ENCODE assay signal across 11 cellular contexts in the genomic region with DNA sequence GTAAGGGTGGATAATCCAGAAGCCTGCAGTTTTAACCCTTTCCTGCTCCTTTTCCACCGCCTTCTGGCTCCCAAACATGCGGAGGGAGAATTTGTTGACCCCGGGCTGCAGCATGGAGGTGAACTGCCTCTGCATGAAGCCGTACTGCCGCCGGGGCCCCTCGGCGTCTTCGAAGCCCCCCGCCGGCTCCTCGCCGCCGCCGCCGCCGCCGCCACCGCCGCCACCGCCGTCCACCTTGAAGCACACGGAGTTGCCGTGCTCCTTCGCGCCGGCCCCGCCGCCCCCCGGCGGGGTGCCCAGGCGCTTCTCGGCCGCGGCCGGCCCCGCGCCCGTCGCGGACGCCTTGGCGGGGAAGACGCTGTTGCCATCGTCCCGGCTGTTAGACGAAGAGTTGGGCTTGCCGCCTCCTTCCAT. TPM values are rescaled to one million over a fixed set of nuclear protein-coding genes. Genes with fewer than 3 reads are reported as not detected.
DNase-seq lines count a peak whose midpoint lies in the region; ATAC-seq and TF ChIP-seq lines count a peak whose summit lies in the region.
"Had no signal": no experiment of that assay in that cellular context is flagged by ENCODE, and none has a peak within 500 bp of the region (broad histone marks: within the 10 kb centered on the region; RNA-seq: fewer than 3 reads in every experiment).

No MANE protein-coding gene starts in this region.

- H3K4me1 Mint-ChIP-seq in activated T-helper 1 cell treated with anti-CD3 and anti-CD28 coated beads, Interleukin-12 subunit alpha, Interleukin-12 subunit beta, Interleukin-2, Interleukin-4 antibody, amounts not matched to agents 30 ng/mL and 10 ng/mL and 1 ng/mL, durations not matched to agents 14 hours and 24 hours and 36 hours (ENCODE audit: low read depth): peaks cover 5% of the 10 kb centered on the region

- POLR2A ChIA-PET in Panc1 (lab: Charles Lee): no interaction called here

- H3K27ac Mint-ChIP-seq in activated T-helper 1 cell treated with anti-CD3 and anti-CD28 coated beads, Interleukin-12 subunit alpha, Interleukin-12 subunit beta, Interleukin-2, Interleukin-4 antibody, amounts not matched to agents 30 ng/mL and 10 ng/mL and 1 ng/mL, durations not matched to agents 14 hours and 24 hours and 36 hours: no peak overlapping the region
- H3K27ac Mint-ChIP-seq: activated T-cell treated with anti-CD3 and anti-CD28 coated beads, Interleukin-2, amount 50 U/mL, for 72 hours; CD4-positive, alpha-beta T cell; stimulated activated naive B cell treated with anti-CD40 and anti-IgM and Interleukin-4, amounts not matched to agents 10 μg/mL and 1 μg/mL and 100 μg/mL, for 72 hours had no signal

- H3K27ac ChIP-seq in Panc1 (ENCODE audit: low read length): no peak overlapping the region
- no peak overlapping the region for H3K27ac ChIP-seq in iPS DF 6.9 (ENCODE audit: low read length)

- H3K4me3 ChIP-seq in Panc1 (ENCODE audit: low read depth in 2 of 2, low read length in 2 of 2) (peak overlapping the region; percentile 24 to 44; a peak in 2 of 4 replicates), iPS DF 6.9 (ENCODE audit: low read length) (peak overlapping the region; percentile 46), retinal pigment epithelial cell (ENCODE audit: low read length) (peak overlapping the region; percentile 35)

- H3K4me3 Mint-ChIP-seq in activated T-helper 1 cell treated with anti-CD3 and anti-CD28 coated beads, Interleukin-12 subunit alpha, Interleukin-12 subunit beta, Interleukin-2, Interleukin-4 antibody, amounts not matched to agents 30 ng/mL and 10 ng/mL and 1 ng/mL, durations not matched to agents 14 hours and 24 hours and 36 hours: no peak overlapping the region
- H3K4me3 Mint-ChIP-seq: activated T-cell treated with anti-CD3 and anti-CD28 coated beads, Interleukin-2, amount 50 U/mL, for 72 hours; CD4-positive, alpha-beta T cell had no signal

- no CpG with 5 or more reads among the region's 48 CpGs for WGBS in iPS DF 6.9 (ENCODE audit: insufficient coverage, insufficient read length)

- H3K4me1 ChIP-seq in Panc1 (ENCODE audit: control insufficient read depth, insufficient read depth, low read length) (no peaks in the 10 kb centered on the region), iPS DF 6.9 (ENCODE audit: control insufficient read depth, insufficient read depth, low read length) (peaks cover 1% of the 10 kb centered on the region; the same call in 1 of the 2 replicates)

- peak; percentile 16 for ATAC-seq in GM18868 (IDR thresholded peaks at IDR 0.05; ENCODE audit: unreplicated experiment)
- no peak for ATAC-seq in Panc1
- ATAC-seq in HG02973 (IDR thresholded peaks at IDR 0.05; ENCODE audit: unreplicated experiment): no peak
- no peak for ATAC-seq in GM19455 (IDR thresholded peaks at IDR 0.05; ENCODE audit: unreplicated experiment)

- H3K9me3 ChIP-seq in Panc1 (ENCODE audit: control insufficient read depth, insufficient read depth, low read depth, low read length) (no peaks in the 10 kb centered on the region), iPS DF 6.9 (ENCODE audit: control insufficient read depth, insufficient read depth, low read length) (no peaks in the 10 kb centered on the region)

- in situ Hi-C loops in Panc1 (cut with HindIII; ENCODE audit: low pct_unique_long_range_greater_than_20kb, low sequenced_read_pairs): no loop called here

- H3K27me3 Mint-ChIP-seq in activated T-helper 1 cell treated with anti-CD3 and anti-CD28 coated beads, Interleukin-12 subunit alpha, Interleukin-12 subunit beta, Interleukin-2, Interleukin-4 antibody, amounts not matched to agents 30 ng/mL and 10 ng/mL and 1 ng/mL, durations not matched to agents 14 hours and 24 hours and 36 hours (ENCODE audit: insufficient read depth): peaks cover 13% of the 10 kb centered on the region

- H3K27me3 ChIP-seq in Panc1 (ENCODE audit: control insufficient read depth, insufficient read depth, low read length) (peaks cover 6% of the 10 kb centered on the region), iPS DF 6.9 (ENCODE audit: control insufficient read depth, insufficient read depth, low read length) (no peaks in the 10 kb centered on the region)

- CTCF ChIA-PET in Panc1 (lab: Charles Lee): no interaction called here

- no peak for DNase-seq in Panc1 (ENCODE audit: low read depth, low spot score)
- no peak for DNase-seq in iPS DF 6.9 (ENCODE audit: low read depth, low spot score)
- no peak for DNase-seq in retinal pigment epithelial cell (ENCODE audit: low read depth)
- no peak for DNase-seq in activated T-helper 1 cell treated with anti-CD3 and anti-CD28 coated beads, Interleukin-12 subunit alpha, Interleukin-12 subunit beta, Interleukin-2, Interleukin-4 antibody, amounts not matched to agents 30 ng/mL and 10 ng/mL and 1 ng/mL, durations not matched to agents 14 hours and 24 hours and 36 hours (ENCODE audit: low spot score)
- no peak for DNase-seq in kidney glomerular epithelial cell (lab: John Stamatoyannopoulos, UW)
- DNase-seq: CD4-positive, alpha-beta T cell had no signal

- H3K9me3 Mint-ChIP-seq in activated T-helper 1 cell treated with anti-CD3 and anti-CD28 coated beads, Interleukin-12 subunit alpha, Interleukin-12 subunit beta, Interleukin-2, Interleukin-4 antibody, amounts not matched to agents 30 ng/mL and 10 ng/mL and 1 ng/mL, durations not matched to agents 14 hours and 24 hours and 36 hours: peaks cover 10% of the 10 kb centered on the region

- intact Hi-C loops in Panc1 (cut with micrococcal nuclease; ENCODE audit: unreplicated experiment): loop anchor here (5.0 kb wide), 1 partner anchor 658 kb away; no protein-coding TSS in a partner anchor
- intact Hi-C loops in activated T-helper 1 cell treated with anti-CD3 and anti-CD28 coated beads, Interleukin-12 subunit alpha, Interleukin-12 subunit beta, Interleukin-2, Interleukin-4 antibody, amounts not matched to agents 30 ng/mL and 10 ng/mL and 1 ng/mL, durations not matched to agents 14 hours and 24 hours and 36 hours (cut with micrococcal nuclease): no loop called here

- H3K36me3 Mint-ChIP-seq in activated T-helper 1 cell treated with anti-CD3 and anti-CD28 coated beads, Interleukin-12 subunit alpha, Interleukin-12 subunit beta, Interleukin-2, Interleukin-4 antibody, amounts not matched to agents 30 ng/mL and 10 ng/mL and 1 ng/mL, durations not matched to agents 14 hours and 24 hours and 36 hours (ENCODE audit: low read depth): peaks cover 3% of the 10 kb centered on the region

- TF ChIP-seq CTCF in Panc1 (IDR thresholded peaks at IDR 0.05): no peak
- TF ChIP-seq CTCF in retinal pigment epithelial cell (conservative IDR thresholded peaks at IDR 0.05; ENCODE audit: low read depth, low read length): no peak

- no TSS peak for BruUV-seq in Panc1 (replicated peaks; lab: Mats Ljungman, UMichigan)

- H3K36me3 ChIP-seq in Panc1 (ENCODE audit: control insufficient read depth, insufficient read depth, low read length) (no peaks in the 10 kb centered on the region), iPS DF 6.9 (ENCODE audit: control insufficient read depth, insufficient read depth, low read length) (no peaks in the 10 kb centered on the region)

RNA-seq across cellular contexts. Expression of a gene that starts 0.5 kb away (rescaled TPM):
- 0.36 TPM for total RNA-seq in Panc1 (2021; ENCODE audit: unreplicated experiment)
- polyA plus RNA-seq in Panc1 (2012; ENCODE audit: insufficient read length): 0.99 TPM
- not detected in 2 replicates for total RNA-seq in activated T-helper 1 cell treated with anti-CD3 and anti-CD28 coated beads, Interleukin-12 subunit alpha, Interleukin-12 subunit beta, Interleukin-2, Interleukin-4 antibody, amounts not matched to agents 30 ng/mL and 10 ng/mL and 1 ng/mL, durations not matched to agents 14 hours and 24 hours and 36 hours
- total RNA-seq: activated T-cell treated with anti-CD3 and anti-CD28 coated beads, Interleukin-2, amount 50 U/mL, for 72 hours; CD4-positive, alpha-beta T cell had no signal
